2 cellular contexts compared by ENCODE assay signal in genomic region chr2:149080964-149081363, GRCh38.
TF ChIP-seq lines count a peak whose summit lies in the region.

No MANE protein-coding gene starts in this region.

TF ChIP-seq in SK-N-SH, 30 proteins besides CTCF, POLR2A, EP300 and RAD21:
- no peak for TF ChIP-seq IRF3 (IDR thresholded peaks at IDR 0.05; ENCODE audit: low read depth, low read length)
- no peak for TF ChIP-seq EZH2phosphoT487 (IDR thresholded peaks at IDR 0.05; ENCODE audit: borderline replicate concordance, low read depth)
- no peak for TF ChIP-seq PBX3 (IDR thresholded peaks at IDR 0.05)
- TF ChIP-seq FOXM1 (IDR thresholded peaks at IDR 0.05; ENCODE audit: low read depth) = no peak
- no peak for TF ChIP-seq NFIC (IDR thresholded peaks at IDR 0.05; ENCODE audit: borderline replicate concordance)
- TF ChIP-seq GATA2 (CRISPR knock-in tag; IDR thresholded peaks at IDR 0.05) = no peak
- no peak for TF ChIP-seq GABPA (IDR thresholded peaks at IDR 0.05; ENCODE audit: low read depth)
- TF ChIP-seq SIN3A (IDR thresholded peaks at IDR 0.05; ENCODE audit: borderline replicate concordance, low read depth, low read length) = no peak
- no peak for TF ChIP-seq ZBTB33 (IDR thresholded peaks at IDR 0.05; ENCODE audit: borderline replicate concordance, low read depth)
- no peak for TF ChIP-seq NRF1 (IDR thresholded peaks at IDR 0.05; ENCODE audit: low read depth, low read length)
- TF ChIP-seq TAF1 (IDR thresholded peaks at IDR 0.05; ENCODE audit: borderline replicate concordance, low read depth, low read length) = no peak
- TF ChIP-seq POLR2AphosphoS5 (IDR thresholded peaks at IDR 0.05; ENCODE audit: low read depth, low read length) = no peak
- TF ChIP-seq MAX (IDR thresholded peaks at IDR 0.05; ENCODE audit: low read depth) = no peak
- no peak for TF ChIP-seq FOXJ3 (CRISPR knock-in tag; IDR thresholded peaks at IDR 0.05)

TF ChIP-seq in SK-N-SH treated with all-trans-retinoic acid at 6 μM for 48 hours, 23 proteins besides CTCF, POLR2A, EP300 and RAD21 (continued from another document):
- no peak for TF ChIP-seq CSRNP3 (CRISPR knock-in tag; IDR thresholded peaks at IDR 0.05)
- no peak for TF ChIP-seq BACH2 (CRISPR knock-in tag; IDR thresholded peaks at IDR 0.05; ENCODE audit: borderline replicate concordance)
- no peak for TF ChIP-seq ZNF565 (CRISPR knock-in tag; conservative IDR thresholded peaks at IDR 0.05; ENCODE audit: low read depth)
- no peak for TF ChIP-seq PPARA (CRISPR knock-in tag; IDR thresholded peaks at IDR 0.05; ENCODE audit: borderline replicate concordance)
- no peak for TF ChIP-seq ZFP3 (CRISPR knock-in tag; IDR thresholded peaks at IDR 0.05)
- no peak for TF ChIP-seq PATZ1 (CRISPR knock-in tag; IDR thresholded peaks at IDR 0.05; ENCODE audit: borderline replicate concordance)
- no peak for TF ChIP-seq ARNTL (CRISPR knock-in tag; IDR thresholded peaks at IDR 0.05; ENCODE audit: borderline replicate concordance, low read depth)
- no peak for TF ChIP-seq ESRRG (CRISPR knock-in tag; IDR thresholded peaks at IDR 0.05)
- TF ChIP-seq TCF4 (CRISPR knock-in tag; IDR thresholded peaks at IDR 0.05; ENCODE audit: borderline replicate concordance) = no peak
- no peak for TF ChIP-seq CSDC2 (CRISPR knock-in tag; IDR thresholded peaks at IDR 0.05)
- TF ChIP-seq CREB5 (CRISPR knock-in tag; IDR thresholded peaks at IDR 0.05; ENCODE audit: low read depth) = no peak
- TF ChIP-seq ZC3H10 (CRISPR knock-in tag; IDR thresholded peaks at IDR 0.05) = no peak
- no peak for TF ChIP-seq ZNF70 (CRISPR knock-in tag; IDR thresholded peaks at IDR 0.05)
- TF ChIP-seq RARB (CRISPR knock-in tag; IDR thresholded peaks at IDR 0.05) = no peak
- TF ChIP-seq GLIS3 (CRISPR knock-in tag; IDR thresholded peaks at IDR 0.05) = no peak
- TF ChIP-seq ZNF8 (CRISPR knock-in tag; IDR thresholded peaks at IDR 0.05) = no peak
- TF ChIP-seq ZFP30 (CRISPR knock-in tag; IDR thresholded peaks at IDR 0.05) = no peak
